ENCODE assay signal across 1 cellular context in genomic region chr15:69160976-69161877, GRCh38.
TF ChIP-seq lines count a peak whose summit lies in the region.

No MANE protein-coding gene starts in this region.

TF ChIP-seq in HepG2, 621 proteins besides CTCF, POLR2A, EP300 and RAD21 (continued from another document and continues in another):
- TF ChIP-seq YEATS4 (CRISPR knock-in tag; IDR thresholded peaks at IDR 0.05; ENCODE audit: borderline replicate concordance) (peak; percentile 27; the same call in 1 of the 2 replicates), CENPX (CRISPR knock-in tag; IDR thresholded peaks at IDR 0.05) (no peak), ZNF891 (CRISPR knock-in tag; IDR thresholded peaks at IDR 0.05) (no peak), HNF4A (CRISPR knock-in tag; IDR thresholded peaks at IDR 0.05) (0 out of 2 replicates have a peak, but pooled peaks have one; percentile 14), MIXL1 (CRISPR knock-in tag; IDR thresholded peaks at IDR 0.05) (no peak), ZNF292 (CRISPR knock-in tag; IDR thresholded peaks at IDR 0.05; ENCODE audit: borderline replicate concordance, low read depth) (peak; percentile 37; the same call in 1 of the 2 replicates), TMF1 (CRISPR knock-in tag; IDR thresholded peaks at IDR 0.05; ENCODE audit: low read depth) (no peak), ZNF644 (CRISPR knock-in tag; IDR thresholded peaks at IDR 0.05; ENCODE audit: low read depth) (no peak), ZFP36L2 (CRISPR knock-in tag; IDR thresholded peaks at IDR 0.05) (no peak), ZNF224 (CRISPR knock-in tag; IDR thresholded peaks at IDR 0.05) (no peak), ZNF234 (CRISPR knock-in tag; conservative IDR thresholded peaks at IDR 0.05) (no peak), YEATS2 (CRISPR knock-in tag; IDR thresholded peaks at IDR 0.05; ENCODE audit: borderline replicate concordance) (no peak), ATM (IDR thresholded peaks at IDR 0.05; ENCODE audit: borderline replicate concordance) (no peak), MATR3 (CRISPR knock-in tag; IDR thresholded peaks at IDR 0.05) (no peak), HMGXB4 (CRISPR knock-in tag; IDR thresholded peaks at IDR 0.05; ENCODE audit: borderline replicate concordance in 1 of 2, low read depth in 1 of 2) (peak; percentile 75 to 79; a peak in 3 of 4 replicates), CHD4 (IDR thresholded peaks at IDR 0.05; ENCODE audit: borderline replicate concordance, low read length) (no peak), ZFP82 (CRISPR knock-in tag; IDR thresholded peaks at IDR 0.05; ENCODE audit: borderline replicate concordance) (0 out of 2 replicates have a peak, but pooled peaks have one; percentile 17), HNRNPH1 (optimal IDR thresholded peaks at IDR 0.05; ENCODE audit: low read depth, low read length) (no peak), ZNF678 (CRISPR knock-in tag; IDR thresholded peaks at IDR 0.05) (no peak), ZSCAN12 (CRISPR knock-in tag; IDR thresholded peaks at IDR 0.05) (no peak), ZNF460 (CRISPR knock-in tag; IDR thresholded peaks at IDR 0.05; ENCODE audit: borderline replicate concordance) (no peak), PAX8 (CRISPR knock-in tag; IDR thresholded peaks at IDR 0.05; ENCODE audit: borderline replicate concordance) (no peak), HCFC1 (IDR thresholded peaks at IDR 0.05; ENCODE audit: low read depth, low read length) (no peak), ZNF552 (CRISPR knock-in tag; IDR thresholded peaks at IDR 0.05; ENCODE audit: borderline replicate concordance) (no peak), ZNF350 (CRISPR knock-in tag; IDR thresholded peaks at IDR 0.05; ENCODE audit: borderline replicate concordance, low read depth) (0 out of 2 replicates have a peak, but pooled peaks have one; percentile 4), KDM3A (CRISPR knock-in tag; IDR thresholded peaks at IDR 0.05; ENCODE audit: low read depth) (no peak), ATF3 (CRISPR knock-in tag; IDR thresholded peaks at IDR 0.05) (no peak), ZNF468 (CRISPR knock-in tag; IDR thresholded peaks at IDR 0.05) (no peak), RARA (CRISPR knock-in tag; IDR thresholded peaks at IDR 0.05) (no peak), TCF12 (IDR thresholded peaks at IDR 0.05) (no peak), TCF12 (CRISPR knock-in tag; IDR thresholded peaks at IDR 0.05) (no peak), ZNF558 (CRISPR knock-in tag; IDR thresholded peaks at IDR 0.05; ENCODE audit: borderline replicate concordance) (no peak), SALL1 (CRISPR knock-in tag; IDR thresholded peaks at IDR 0.05) (0 out of 2 replicates have a peak, but pooled peaks have one; percentile 20), ZNF383 (CRISPR knock-in tag; IDR thresholded peaks at IDR 0.05; ENCODE audit: borderline replicate concordance) (no peak), ZNF713 (CRISPR knock-in tag; IDR thresholded peaks at IDR 0.05) (no peak), TOPORS (CRISPR knock-in tag; IDR thresholded peaks at IDR 0.05) (no peak), ZNF256 (CRISPR knock-in tag; conservative IDR thresholded peaks at IDR 0.05) (no peak), PCBP1 (IDR thresholded peaks at IDR 0.05; ENCODE audit: borderline replicate concordance, low read depth, low read length) (no peak), ZNF687 (CRISPR knock-in tag; IDR thresholded peaks at IDR 0.05) (peak; percentile 31; the same call in 1 of the 2 replicates), STAG1 (CRISPR knock-in tag; IDR thresholded peaks at IDR 0.05) (peak; percentile 67), ZNF850 (CRISPR knock-in tag; conservative IDR thresholded peaks at IDR 0.05) (no peak), RELA (CRISPR knock-in tag; IDR thresholded peaks at IDR 0.05) (no peak), GTF2F1 (IDR thresholded peaks at IDR 0.05; ENCODE audit: low read length) (no peak), ZNF207 (IDR thresholded peaks at IDR 0.05; ENCODE audit: borderline replicate concordance) (no peak), HNRNPK (IDR thresholded peaks at IDR 0.05; ENCODE audit: low read depth, low read length, poor library complexity, severe bottlenecking) (no peak), ZC3H4 (CRISPR knock-in tag; IDR thresholded peaks at IDR 0.05; ENCODE audit: borderline replicate concordance) (no peak), PHF5A (CRISPR knock-in tag; IDR thresholded peaks at IDR 0.05; ENCODE audit: low read depth, unreplicated experiment) (no peak), NFKB2 (CRISPR knock-in tag; IDR thresholded peaks at IDR 0.05; ENCODE audit: borderline replicate concordance) (no peak), SAP130 (CRISPR knock-in tag; IDR thresholded peaks at IDR 0.05; ENCODE audit: low read depth) (peak; percentile 68), TRIM22 (IDR thresholded peaks at IDR 0.05) (no peak), UBTF (CRISPR knock-in tag; IDR thresholded peaks at IDR 0.05) (peak; percentile 19; the same call in 1 of the 2 replicates), ZNF782 (CRISPR knock-in tag; IDR thresholded peaks at IDR 0.05; ENCODE audit: borderline replicate concordance) (no peak), ZNF674 (CRISPR knock-in tag; IDR thresholded peaks at IDR 0.05; ENCODE audit: low read depth) (no peak), ZFP37 (CRISPR knock-in tag; IDR thresholded peaks at IDR 0.05; ENCODE audit: borderline replicate concordance) (no peak), PHB2 (IDR thresholded peaks at IDR 0.05; ENCODE audit: partially characterized antibody) (no peak), FOXO4 (CRISPR knock-in tag; conservative IDR thresholded peaks at IDR 0.05) (no peak)
